In the genomic region with DNA sequence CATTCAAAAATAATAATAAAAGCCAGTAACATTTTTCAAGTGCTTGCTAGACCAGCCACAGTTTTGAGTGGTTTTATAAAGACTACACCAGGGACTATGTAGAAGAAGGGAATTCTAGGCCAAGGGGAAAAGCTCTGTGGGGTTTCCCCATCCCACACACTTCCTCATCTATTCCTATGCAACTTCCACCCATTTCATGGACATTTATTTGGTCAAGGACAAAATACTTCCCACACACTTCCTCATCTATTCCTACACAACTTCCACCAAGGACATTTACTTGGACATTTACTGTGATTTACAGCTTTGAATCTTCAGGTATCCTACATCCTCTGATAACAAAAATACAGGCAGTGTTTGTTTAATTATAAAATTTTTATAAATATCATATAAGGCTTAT, we compare ENCODE assay signal across 31 cellular contexts.
DNase-seq lines count a peak whose midpoint lies in the region; TF ChIP-seq lines count a peak whose summit lies in the region.
"Had no signal": no experiment of that assay in that cellular context is flagged by ENCODE, and none has a peak within 500 bp of the region (broad histone marks: within the 10 kb centered on the region; RNA-seq: fewer than 3 reads in every experiment).

No MANE protein-coding gene starts in this region.

- no peaks in the 10 kb centered on the region for H3K4me1 ChIP-seq in HEK293 (ENCODE audit: control insufficient read depth, insufficient read depth, low read length)
- H3K4me1 ChIP-seq: BE2C, Caco-2 had no signal

- POLR2A ChIA-PET in HEK293 (lab: Yijun Ruan, JAX) = no interaction called here

- DNase-seq in CD1c-positive myeloid dendritic cell (ENCODE audit: extremely low spot score) (peak; percentile 60), WERI-Rb-1 (no peak), AG08395 (ENCODE audit: low spot score) (no peak), NCI-H2171 (lab: John Stamatoyannopoulos, UW) (no peak), GM20000 (ENCODE audit: low spot score) (no peak)
- DNase-seq: 8988T; ACHN; AML-193; BE2C; C1 segment of cervical spinal cord; Caco-2; Calu3; CD4-positive, alpha-beta memory T cell; CD4-positive, alpha-beta T cell; CD4-positive, CD25-positive, alpha-beta regulatory T cell; CD8-positive, alpha-beta memory T cell; CD8-positive, alpha-beta T cell; COR-L47; DMS 273 treated with DMSO at 0.1 percent for 48 hours; DMS153; DMS53; DMS79; DMS79 treated with DMSO at 0.1 percent for 48 hours; DND-41; EL had no signal

- H3K27ac ChIP-seq in HEK293 (ENCODE audit: extremely low read depth, low read depth, low read length) (no peak overlapping the region), WERI-Rb-1 (peak overlapping the region; percentile 95)
- H3K27ac ChIP-seq: 22Rv1, A549, BLaER1, C4-2B had no signal

- TF ChIP-seq CTCF in HEK293 (tag by site-specific recombination; IDR thresholded peaks at IDR 0.05) (no peak), WERI-Rb-1 (IDR thresholded peaks at IDR 0.05; ENCODE audit: low read depth, low read length) (no peak), GM20000 (IDR thresholded peaks at IDR 0.05; ENCODE audit: extremely low read depth, missing control alignments) (no peak)

- H3K36me3 ChIP-seq in HEK293 (ENCODE audit: control insufficient read depth in 2 of 2, insufficient read depth in 1 of 2, low read length in 2 of 2) (no peaks in the 10 kb centered on the region), WERI-Rb-1 (no peaks in the 10 kb centered on the region)
- H3K36me3 ChIP-seq: BE2C; BLaER1; BLaER1 treated with 17β-estradiol and CSF1 and Interleukin-3, amounts not matched to agents 10 nM and 100 nM had no signal

- CTCF ChIA-PET in HEK293 (lab: Yijun Ruan, JAX) = interaction anchor here (0.5 kb wide), 1 partner anchor 498 kb away, joined by 6 read pairs; no protein-coding TSS in a partner anchor

- H3K27me3 ChIP-seq in WERI-Rb-1 (ENCODE audit: insufficient read depth, low read depth, severe bottlenecking) = no peaks in the 10 kb centered on the region
- H3K27me3 ChIP-seq: BE2C; BLaER1; BLaER1 treated with 17β-estradiol and CSF1 and Interleukin-3, amounts not matched to agents 10 nM and 100 nM had no signal

- no peak overlapping the region for H3K4me3 ChIP-seq in HEK293 (ENCODE audit: low read depth, low read length)
- H3K4me3 ChIP-seq in WERI-Rb-1 (ENCODE audit: low read depth, low read length) = no peak overlapping the region
- H3K4me3 ChIP-seq: A549; BLaER1; BLaER1 treated with 17β-estradiol and CSF1 and Interleukin-3, amounts not matched to agents 10 nM and 100 nM had no signal

- H3K9me3 ChIP-seq in HEK293 (ENCODE audit: control insufficient read depth, insufficient read depth, low read depth, low read length) = no peaks in the 10 kb centered on the region
- H3K9me3 ChIP-seq in WERI-Rb-1 (ENCODE audit: severe bottlenecking) = peaks cover 12% of the 10 kb centered on the region
- H3K9me3 ChIP-seq: A549, BE2C, BLaER1, Caco-2 had no signal

TF ChIP-seq in HEK293, 187 proteins besides CTCF, POLR2A, EP300 and RAD21:
- TF ChIP-seq SCRT1 (tag by site-specific recombination; IDR thresholded peaks at IDR 0.05; ENCODE audit: borderline replicate concordance) (no peak), ZFHX2 (tag by site-specific recombination; conservative IDR thresholded peaks at IDR 0.05) (peak; percentile 69), SP2 (tag by site-specific recombination; IDR thresholded peaks at IDR 0.05) (no peak), EGR2 (tag by site-specific recombination; IDR thresholded peaks at IDR 0.05; ENCODE audit: low read depth) (peak; percentile 29; the same call in 1 of the 2 replicates), ZNF140 (tag by site-specific recombination; IDR thresholded peaks at IDR 0.05) (no peak)
